Comparison of ENCODE assay signal across 8 cellular contexts in genomic region chr2:61887684-61888303, GRCh38. TPM values are rescaled to one million over a fixed set of nuclear protein-coding genes. Genes with fewer than 3 reads are reported as not detected.
DNase-seq lines count a peak whose midpoint lies in the region; ATAC-seq and TF ChIP-seq lines count a peak whose summit lies in the region.

No MANE protein-coding gene starts in this region.

- no peak for DNase-seq in BJ (ENCODE audit: low read depth)
- DNase-seq in RWPE1 (ENCODE audit: low spot score) = peak; percentile 21
- DNase-seq in lung microvascular endothelial cell (ENCODE audit: low read depth in 2 of 2) = peak; percentile 64 to 70
- DNase-seq in COR-L47 (lab: John Stamatoyannopoulos, UW) = no peak
- no peak for DNase-seq in GM10266 (ENCODE audit: extremely low spot score)

- ATAC-seq in GM21723 (IDR thresholded peaks at IDR 0.05; ENCODE audit: unreplicated experiment) = peak; percentile 2

- H3K27me3 ChIP-seq in BJ (ENCODE audit: control insufficient read depth, insufficient read depth, low read length) (no peaks in the 10 kb centered on the region), thymus (ENCODE audit: control insufficient read depth, insufficient read depth) (no peaks in the 10 kb centered on the region)

- peak overlapping the region; percentile 96 for H3K4me3 ChIP-seq in BJ (ENCODE audit: low read depth, low read length)
- peak overlapping the region; percentile 91 for H3K4me3 ChIP-seq in thymus (ENCODE audit: low read length)

- CTCF ChIA-PET in BJ (lab: Yijun Ruan, JAX) = no interaction called here
- CTCF ChIA-PET in RWPE1 (lab: Yijun Ruan, JAX) = no interaction called here

- H3K27ac ChIP-seq in RWPE1 (peak overlapping the region; percentile 91), cingulate gyrus (ENCODE audit: low read depth, low read length) (peak overlapping the region; percentile 99), thymus (ENCODE audit: low read depth) (peak overlapping the region; percentile 97)

- peaks cover 10% of the 10 kb centered on the region for H3K4me1 ChIP-seq in thymus (ENCODE audit: control insufficient read depth, insufficient read depth, low read length)

- H3K9me3 ChIP-seq in thymus (ENCODE audit: control insufficient read depth) = no peaks in the 10 kb centered on the region

- 2% methylated on average over 20 of the region's 20 CpGs for WGBS in thymus

- H3K36me3 ChIP-seq in BJ (ENCODE audit: control insufficient read depth, insufficient read depth, low read length) = peaks cover under 1% of the 10 kb centered on the region
- peaks cover 18% of the 10 kb centered on the region for H3K36me3 ChIP-seq in thymus (ENCODE audit: control insufficient read depth, insufficient read depth)

- POLR2A ChIA-PET in BJ (lab: Charles Lee) (no interaction called here), RWPE1 (lab: Yijun Ruan, JAX; ENCODE audit: low non-redundant PET) (no interaction called here)

- no peak for TF ChIP-seq CTCF in BJ (IDR thresholded peaks at IDR 0.05; ENCODE audit: insufficient read depth, low read depth, low read length)
- TF ChIP-seq CTCF in RWPE1 (conservative IDR thresholded peaks at IDR 0.05; ENCODE audit: low read depth) = no peak
- TF ChIP-seq CTCF in GM10266 (IDR thresholded peaks at IDR 0.05; ENCODE audit: control insufficient read depth, insufficient read depth, low read depth, missing control alignments) = no peak

RNA-seq across cellular contexts. Expression of gene CCT4, which starts 0.7 kb away (rescaled TPM):
- polyA plus RNA-seq in BJ (2011; rRNA removed) (61.0 and 108 TPM in 2 replicates), thymus (93.5 TPM)
- 41.1 and 43.3 TPM in 2 replicates for polyA minus RNA-seq in BJ (2011; rRNA and poly(A)+ RNA removed)
- total RNA-seq in lung microvascular endothelial cell = 123 and 134 TPM in 2 replicates

RNA-seq across cellular contexts. Expression of gene COMMD1, which starts 17.7 kb away (rescaled TPM):
- polyA plus RNA-seq in BJ (2011; rRNA removed) (44.6 and 50.5 TPM in 2 replicates), thymus (45.1 TPM)
- 15.5 and 16.7 TPM in 2 replicates for polyA minus RNA-seq in BJ (2011; rRNA and poly(A)+ RNA removed)
- total RNA-seq in lung microvascular endothelial cell = 26.6 and 27.0 TPM in 2 replicates

RNA-seq across cellular contexts. Expression of gene FAM161A, which starts 33.9 kb away (rescaled TPM):
- polyA plus RNA-seq in BJ (2011; rRNA removed) = 0.20 and 0.33 TPM in 2 replicates
- 0.09 and 0.21 TPM in 2 replicates for polyA minus RNA-seq in BJ (2011; rRNA and poly(A)+ RNA removed)
- 0.65 and 0.99 TPM in 2 replicates for total RNA-seq in lung microvascular endothelial cell
- 4.0 TPM for polyA plus RNA-seq in thymus

Comparison
In these comparisons a context has a peak if more than half of its experiments do, and no peak if none do; other contexts are left out.
1. DNase-seq: peak in RWPE1 (single experiment) and lung microvascular endothelial cell (2 of 2); none in BJ (single experiment), COR-L47 (single experiment) and GM10266 (single experiment).
2. Peak in every context shown above with its lines, with median percentiles within 50 percentile points of each other: H3K27ac ChIP-seq.